In genomic region chr19:18096258-18096657, GRCh38 we compare ENCODE assay signal across 25 cellular contexts. TPM values are rescaled to one million over a fixed set of nuclear protein-coding genes. Genes with fewer than 3 reads are reported as not detected.
"Had no signal": no experiment of that assay in that cellular context is flagged by ENCODE, and none has a peak within 500 bp of the region (broad histone marks: within the 10 kb centered on the region; RNA-seq: fewer than 3 reads in every experiment).

No MANE protein-coding gene starts in this region.

- H3K36me3 Mint-ChIP-seq: activated naive CD4-positive, alpha-beta T cell treated with anti-CD3 and anti-CD28 coated beads, Interleukin-2, amount 50 U/mL, for 24 hours had no signal

- H3K4me1 ChIP-seq: foreskin keratinocyte, psoas muscle had no signal

- H3K4me2 ChIP-seq: smooth muscle cell had no signal

- H3K9me3 Mint-ChIP-seq: activated naive CD4-positive, alpha-beta T cell treated with anti-CD3 and anti-CD28 coated beads, Interleukin-2, amount 50 U/mL, for 24 hours; activated T-cell treated with anti-CD3 and anti-CD28 coated beads, Interleukin-2, amount 50 U/mL, for 4 hours; activated T-helper 2 cell treated with anti-CD3 and anti-CD28 coated beads, Interferon-gamma antibody, Interleukin-2, Interleukin-4, amounts not matched to agents 10 μg/mL and 5 μg/mL and 100 μg/mL, durations not matched to agents 14 hours and 24 hours and 36 hours; central memory CD8-positive, alpha-beta T cell; dendritic cell treated with granulocyte-macrophage colony-stimulating factor and Interleukin-4, amounts not matched to agents 40 ng/mL and 50 ng/mL, for 4 days had no signal

- H2AFZ ChIP-seq: parathyroid adenoma had no signal

- H3K4me3 Mint-ChIP-seq: activated naive CD4-positive, alpha-beta T cell treated with anti-CD3 and anti-CD28 coated beads, Interleukin-2, amount 50 U/mL, for 24 hours; activated T-cell treated with anti-CD3 and anti-CD28 coated beads, Interleukin-2, amount 50 U/mL, for 4 hours; central memory CD8-positive, alpha-beta T cell; dendritic cell treated with granulocyte-macrophage colony-stimulating factor and Interleukin-4, amounts not matched to agents 40 ng/mL and 50 ng/mL, for 4 days had no signal

- FAIRE-seq: bronchial epithelial cell had no signal

- H3K27me3 Mint-ChIP-seq: activated naive CD4-positive, alpha-beta T cell treated with anti-CD3 and anti-CD28 coated beads, Interleukin-2, amount 50 U/mL, for 24 hours; central memory CD8-positive, alpha-beta T cell had no signal

- DNase-seq: activated CD4-positive, alpha-beta T cell treated with anti-CD3 and anti-CD28 coated beads for 48 hours; activated CD4-positive, alpha-beta T cell treated with anti-CD3 and anti-CD28 coated beads, Interleukin-2, amount 50 U/mL, for 48 hours; activated CD8-positive, alpha-beta memory T cell treated with anti-CD3 and anti-CD28 coated beads, Interleukin-2, amount 50 U/mL, for 48 hours; activated T-cell treated with anti-CD3 and anti-CD28 coated beads, Interleukin-2, amount 50 U/mL, for 4 hours; anterior cingulate cortex; effector CD4-positive, alpha-beta T cell; foreskin keratinocyte; heart right ventricle; nucleus accumbens; psoas muscle; stimulated activated CD4-positive, alpha-beta T cell treated with anti-CD3 and anti-CD28 coated beads, Interleukin-2, amount 100 ng/mL, for 24 hours; stimulated activated naive CD4-positive, alpha-beta T cell had no signal

- H3K27ac Mint-ChIP-seq: activated naive CD4-positive, alpha-beta T cell treated with anti-CD3 and anti-CD28 coated beads, Interleukin-2, amount 50 U/mL, for 24 hours; activated T-helper 2 cell treated with anti-CD3 and anti-CD28 coated beads, Interferon-gamma antibody, Interleukin-2, Interleukin-4, amounts not matched to agents 10 μg/mL and 5 μg/mL and 100 μg/mL, durations not matched to agents 14 hours and 24 hours and 36 hours; dendritic cell treated with granulocyte-macrophage colony-stimulating factor and Interleukin-4, amounts not matched to agents 40 ng/mL and 50 ng/mL, for 4 days had no signal

- H3K79me2 ChIP-seq: parathyroid adenoma had no signal

- H3K9me3 ChIP-seq: esophagus muscularis mucosa, heart right ventricle, psoas muscle, suprapubic skin, tibial nerve had no signal

- ATAC-seq: activated T-cell treated with anti-CD3 and anti-CD28 coated beads, Interleukin-2, amount 50 U/mL, for 4 hours; foreskin keratinocyte; heart right ventricle; psoas muscle had no signal

- H3K27ac ChIP-seq: esophagus muscularis mucosa, foreskin keratinocyte, heart right ventricle, parathyroid adenoma, psoas muscle, suprapubic skin, tibial nerve, VCaP had no signal

- H3K36me3 ChIP-seq: esophagus muscularis mucosa, heart right ventricle, suprapubic skin, tibial nerve had no signal

- H3K4me3 ChIP-seq: esophagus muscularis mucosa, heart right ventricle, psoas muscle, smooth muscle cell, suprapubic skin, tibial nerve had no signal

- H3K9ac ChIP-seq: parathyroid adenoma had no signal

RNA-seq across cellular contexts. Expression of gene IL12RB1, which starts 9.5 kb away (rescaled TPM):
- total RNA-seq: kidney epithelial cell, smooth muscle cell had no signal
- polyA plus RNA-seq: neural cell, smooth muscle cell had no signal
